8 cellular contexts compared by ENCODE assay signal in genomic region chr5:154189256-154189818, GRCh38. TPM values are rescaled to one million over a fixed set of nuclear protein-coding genes. Genes with fewer than 3 reads are reported as not detected.
DNase-seq lines count a peak whose midpoint lies in the region; ATAC-seq and TF ChIP-seq lines count a peak whose summit lies in the region.

No MANE protein-coding gene starts in this region.

- H3K4me1 ChIP-seq in BLaER1 = peaks cover 22% of the 10 kb centered on the region
- H3K4me1 ChIP-seq in effector memory CD4-positive, alpha-beta T cell (ENCODE audit: control insufficient read depth, insufficient read depth, low read length, poor library complexity, severe bottlenecking) = peaks cover 21% of the 10 kb centered on the region

- peak overlapping the region; percentile 56 to 93 (median 85) for H3K27ac Mint-ChIP-seq in naive thymus-derived CD8-positive, alpha-beta T cell

- H3K9ac ChIP-seq in BLaER1 = peak overlapping the region; percentile 92; the same call in 1 of the 2 replicates

- H3K4me2 ChIP-seq in BLaER1 = peak overlapping the region; percentile 79

- POLR2A ChIA-PET in naive thymus-derived CD8-positive, alpha-beta T cell (lab: Charles Lee) = interaction anchor here (0.8 to 5.1 kb wide), 11 partner anchors 12 to 215 kb away, joined by 3 to 66 read pairs (median 5); partner anchors contain the start of genes FAM114A2 and MFAP3

- peaks cover 0 to 2% (median 0%) of the 10 kb centered on the region in 3 donors for H3K36me3 Mint-ChIP-seq in naive thymus-derived CD8-positive, alpha-beta T cell

- TF ChIP-seq CTCF in LNCaP clone FGC (IDR thresholded peaks at IDR 0.05; ENCODE audit: control insufficient read depth, extremely low read depth, insufficient read depth) = no peak

- H3K4me1 Mint-ChIP-seq in naive thymus-derived CD8-positive, alpha-beta T cell = peaks cover 27 to 45% (median 41%) of the 10 kb centered on the region in 4 donors

- no peaks in the 10 kb centered on the region for H3K36me3 ChIP-seq in BLaER1
- no peaks in the 10 kb centered on the region for H3K36me3 ChIP-seq in effector memory CD4-positive, alpha-beta T cell (ENCODE audit: control insufficient read depth, insufficient read depth, low read length)

- no peaks in the 10 kb centered on the region for H3K9me3 Mint-ChIP-seq in naive thymus-derived CD8-positive, alpha-beta T cell

- H3K27me3 ChIP-seq in BLaER1 = peaks cover 12% of the 10 kb centered on the region
- no peaks in the 10 kb centered on the region for H3K27me3 ChIP-seq in effector memory CD4-positive, alpha-beta T cell (replicated peaks; ENCODE audit: control insufficient read depth, insufficient read depth, low read length, poor library complexity, severe bottlenecking)

- H3K27me3 Mint-ChIP-seq in naive thymus-derived CD8-positive, alpha-beta T cell = no peaks in the 10 kb centered on the region

- no peak overlapping the region for H3K27ac ChIP-seq in BLaER1
- H3K27ac ChIP-seq in effector memory CD4-positive, alpha-beta T cell (ENCODE audit: insufficient read depth, low read length, poor library complexity, severe bottlenecking) = peak overlapping the region; percentile 69

- H3K4me3 Mint-ChIP-seq in naive thymus-derived CD8-positive, alpha-beta T cell = peak overlapping the region; percentile 77 to 93 (median 88)

- no peaks in the 10 kb centered on the region for H3K9me3 ChIP-seq in BLaER1
- no peaks in the 10 kb centered on the region for H3K9me3 ChIP-seq in effector memory CD4-positive, alpha-beta T cell (ENCODE audit: control insufficient read depth, low read length)

- DNase-seq in LNCaP clone FGC (ENCODE audit: low read depth) = no peak
- no peak for DNase-seq in effector memory CD4-positive, alpha-beta T cell
- no peak for DNase-seq in naive thymus-derived CD8-positive, alpha-beta T cell
- DNase-seq in NCI-H345 (lab: John Stamatoyannopoulos, UW) = no peak
- DNase-seq in NCI-H524 (lab: John Stamatoyannopoulos, UW) = no peak

- ATAC-seq in GM19455 (IDR thresholded peaks at IDR 0.05; ENCODE audit: unreplicated experiment) = peak; percentile 9
- peak in 1 of 2 donors; percentile 4 for ATAC-seq in naive thymus-derived CD8-positive, alpha-beta T cell
- no peak for ATAC-seq in GM18861 (IDR thresholded peaks at IDR 0.05; ENCODE audit: unreplicated experiment)

- H3K4me3 ChIP-seq in BLaER1 (peak overlapping the region; percentile 86), LNCaP clone FGC (ENCODE audit: low read depth, low read length) (peak overlapping the region; percentile 75)
- H3K4me3 ChIP-seq in effector memory CD4-positive, alpha-beta T cell (ENCODE audit: insufficient read depth, low read depth, low read length, poor library complexity, severe bottlenecking) = peak overlapping the region; percentile 73

- peaks cover 9% of the 10 kb centered on the region; the same call in 1 of the 2 replicates for H4K20me1 ChIP-seq in BLaER1

RNA-seq across cellular contexts. Expression of gene GALNT10, which starts 1.2 kb away (rescaled TPM):
- total RNA-seq in naive thymus-derived CD8-positive, alpha-beta T cell = 10 to 100 TPM; 46.7 to 51.1 TPM
- polyA plus RNA-seq in naive thymus-derived CD8-positive, alpha-beta T cell = 10 to 100 TPM in 1 of 3 donors, 1 to 10 TPM in 2; 6.9 to 15.8 (median 9.1) TPM
